Comparison of ENCODE assay signal across 1 cellular context in genomic region chr5:24923400-24923799, GRCh38.
TF ChIP-seq lines count a peak whose summit lies in the region.

No MANE protein-coding gene starts in this region.

TF ChIP-seq in WTC11, 78 proteins besides CTCF, POLR2A, EP300 and RAD21 (continued from another document):
- TF ChIP-seq, protein P1, sequence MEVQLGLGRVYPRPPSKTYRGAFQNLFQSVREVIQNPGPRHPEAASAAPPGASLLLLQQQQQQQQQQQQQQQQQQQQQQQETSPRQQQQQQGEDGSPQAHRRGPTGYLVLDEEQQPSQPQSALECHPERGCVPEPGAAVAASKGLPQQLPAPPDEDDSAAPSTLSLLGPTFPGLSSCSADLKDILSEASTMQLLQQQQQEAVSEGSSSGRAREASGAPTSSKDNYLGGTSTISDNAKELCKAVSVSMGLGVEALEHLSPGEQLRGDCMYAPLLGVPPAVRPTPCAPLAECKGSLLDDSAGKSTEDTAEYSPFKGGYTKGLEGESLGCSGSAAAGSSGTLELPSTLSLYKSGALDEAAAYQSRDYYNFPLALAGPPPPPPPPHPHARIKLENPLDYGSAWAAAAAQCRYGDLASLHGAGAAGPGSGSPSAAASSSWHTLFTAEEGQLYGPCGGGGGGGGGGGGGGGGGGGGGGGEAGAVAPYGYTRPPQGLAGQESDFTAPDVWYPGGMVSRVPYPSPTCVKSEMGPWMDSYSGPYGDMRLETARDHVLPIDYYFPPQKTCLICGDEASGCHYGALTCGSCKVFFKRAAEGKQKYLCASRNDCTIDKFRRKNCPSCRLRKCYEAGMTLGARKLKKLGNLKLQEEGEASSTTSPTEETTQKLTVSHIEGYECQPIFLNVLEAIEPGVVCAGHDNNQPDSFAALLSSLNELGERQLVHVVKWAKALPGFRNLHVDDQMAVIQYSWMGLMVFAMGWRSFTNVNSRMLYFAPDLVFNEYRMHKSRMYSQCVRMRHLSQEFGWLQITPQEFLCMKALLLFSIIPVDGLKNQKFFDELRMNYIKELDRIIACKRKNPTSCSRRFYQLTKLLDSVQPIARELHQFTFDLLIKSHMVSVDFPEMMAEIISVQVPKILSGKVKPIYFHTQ (CRISPR knock-in tag; IDR thresholded peaks at IDR 0.05), result no peak
- TF ChIP-seq, protein P2, sequence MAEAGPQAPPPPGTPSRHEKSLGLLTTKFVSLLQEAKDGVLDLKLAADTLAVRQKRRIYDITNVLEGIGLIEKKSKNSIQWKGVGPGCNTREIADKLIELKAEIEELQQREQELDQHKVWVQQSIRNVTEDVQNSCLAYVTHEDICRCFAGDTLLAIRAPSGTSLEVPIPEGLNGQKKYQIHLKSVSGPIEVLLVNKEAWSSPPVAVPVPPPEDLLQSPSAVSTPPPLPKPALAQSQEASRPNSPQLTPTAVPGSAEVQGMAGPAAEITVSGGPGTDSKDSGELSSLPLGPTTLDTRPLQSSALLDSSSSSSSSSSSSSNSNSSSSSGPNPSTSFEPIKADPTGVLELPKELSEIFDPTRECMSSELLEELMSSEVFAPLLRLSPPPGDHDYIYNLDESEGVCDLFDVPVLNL (CRISPR knock-in tag; IDR thresholded peaks at IDR 0.05; ENCODE audit: borderline replicate concordance, low read depth), result no peak
TF ChIP-seq in WTC11: peak in this region for 0.
